Comparison of ENCODE assay signal across 27 cellular contexts in the genomic region with DNA sequence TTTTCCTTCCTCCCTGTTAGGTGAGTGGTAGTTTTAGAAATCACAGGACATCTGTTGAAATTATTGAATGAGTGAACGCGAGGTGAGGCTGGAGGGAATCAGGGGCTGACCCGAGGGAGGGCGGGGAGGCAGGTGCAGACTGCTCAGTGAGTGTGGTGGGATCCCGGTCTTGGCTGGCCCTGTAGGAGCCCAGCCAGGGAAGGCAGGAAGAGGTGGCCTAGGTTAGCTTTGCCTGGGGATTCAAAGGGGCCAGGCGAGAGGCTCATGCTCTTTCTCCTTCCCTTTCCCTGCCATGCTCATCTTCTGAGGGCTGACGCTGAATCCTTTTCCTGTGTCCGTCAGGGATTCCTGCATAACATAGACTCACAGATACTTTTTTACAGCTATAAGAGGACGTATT. TPM values are rescaled to one million over a fixed set of nuclear protein-coding genes. Genes with fewer than 3 reads are reported as not detected.
"Had no signal": no experiment of that assay in that cellular context is flagged by ENCODE, and none has a peak within 500 bp of the region (broad histone marks: within the 10 kb centered on the region; RNA-seq: fewer than 3 reads in every experiment).

No MANE protein-coding gene starts in this region.

- H3K4me3 ChIP-seq: hepatocyte, left ventricle myocardium inferior, lung, ovary, right atrium auricular region, right lobe of liver, smooth muscle cell, tibial nerve, uterus had no signal

- H3K4me2 ChIP-seq: hepatocyte, smooth muscle cell had no signal

- H3K27ac ChIP-seq: hepatocyte, left ventricle myocardium inferior, neutrophil, ovary, right atrium auricular region, right lobe of liver, tibial nerve, uterus had no signal

- H3K4me1 ChIP-seq: left ventricle myocardium inferior, right atrium auricular region, tibial nerve, uterus had no signal

- H3K27me3 ChIP-seq: hepatocyte, ovary, right atrium auricular region, right lobe of liver, tibial nerve, uterus had no signal

- H3K27me3 Mint-ChIP-seq: progenitor cell of endocrine pancreas had no signal

- H3K9me3 ChIP-seq: left ventricle myocardium inferior, neutrophil, ovary, right atrium auricular region, right lobe of liver, tibial nerve, uterus had no signal

- H3K4me3 Mint-ChIP-seq: mesothelial cell of epicardium; naive B cell; natural killer cell; stimulated activated memory B cell treated with anti-CD40 and anti-IgM and Interleukin-4, amounts not matched to agents 10 μg/mL and 1 μg/mL and 100 μg/mL, for 72 hours; stimulated activated naive CD8-positive, alpha-beta T cell treated with anti-CD3 and anti-CD28 coated beads, Interleukin-15, amount 100 ng/mL, for 72 hours; type B pancreatic cell had no signal

- H3K4me1 Mint-ChIP-seq: naive B cell; natural killer cell; stimulated activated memory B cell treated with anti-CD40 and anti-IgM and Interleukin-4, amounts not matched to agents 10 μg/mL and 1 μg/mL and 100 μg/mL, for 72 hours had no signal

- ATAC-seq: natural killer cell; right lobe of liver; stimulated activated naive CD8-positive, alpha-beta T cell treated with anti-CD3 and anti-CD28 coated beads, Interleukin-15, amount 100 ng/mL, for 72 hours had no signal

- DNase-seq: islet precursor cell; left ventricle myocardium inferior; mesendoderm; naive B cell; natural killer cell; occipital lobe; ovary; right lobe of liver; stimulated activated CD4-positive, alpha-beta T cell treated with anti-CD3 and anti-CD28 coated beads, Interleukin-1b, Interleukin-23, amount 100 ng/mL, for 48 hours; stimulated activated CD4-positive, alpha-beta T cell treated with anti-CD3 and anti-CD28 coated beads, Interleukin-2, amount 100 ng/mL, for 48 hours; stimulated activated CD4-positive, alpha-beta T cell treated with anti-CD3 and anti-CD28 coated beads, Interleukin-4, amount 100 ng/mL, for 4 hours; stimulated activated CD8-positive, alpha-beta memory T cell treated with anti-CD3 and anti-CD28 coated beads, Interleukin-4, amount 100 ng/mL, for 48 hours; stimulated activated naive CD4-positive, alpha-beta T cell treated with Interleukin-2 at 50 U/mL for 16 hours; stimulated activated naive CD8-positive, alpha-beta T cell treated with anti-CD3 and anti-CD28 coated beads, Interleukin-15, amount 100 ng/mL, for 72 hours; substantia nigra; uterus had no signal

- H3K27ac Mint-ChIP-seq: mesothelial cell of epicardium; naive B cell; natural killer cell; stimulated activated memory B cell treated with anti-CD40 and anti-IgM and Interleukin-4, amounts not matched to agents 10 μg/mL and 1 μg/mL and 100 μg/mL, for 72 hours had no signal

- H3K36me3 ChIP-seq: left ventricle myocardium inferior, neutrophil, ovary, right atrium auricular region, right lobe of liver, tibial nerve, uterus had no signal

- H3K36me3 Mint-ChIP-seq: mesothelial cell of epicardium; naive B cell; natural killer cell; stimulated activated memory B cell treated with anti-CD40 and anti-IgM and Interleukin-4, amounts not matched to agents 10 μg/mL and 1 μg/mL and 100 μg/mL, for 72 hours; type B pancreatic cell had no signal

- H3K9me3 Mint-ChIP-seq: mesothelial cell of epicardium; naive B cell; natural killer cell; stimulated activated memory B cell treated with anti-CD40 and anti-IgM and Interleukin-4, amounts not matched to agents 10 μg/mL and 1 μg/mL and 100 μg/mL, for 72 hours; stimulated activated naive CD8-positive, alpha-beta T cell treated with anti-CD3 and anti-CD28 coated beads, Interleukin-15, amount 100 ng/mL, for 72 hours; type B pancreatic cell had no signal

RNA-seq across cellular contexts. Expression of gene CACNA1D, which starts 15.1 kb away (rescaled TPM):
- total RNA-seq: pulmonary artery endothelial cell had no signal
